2 cellular contexts compared by ENCODE assay signal in genomic region chr17:65219707-65220106, GRCh38.
TF ChIP-seq lines count a peak whose summit lies in the region.

No MANE protein-coding gene starts in this region.

TF ChIP-seq in HepG2, 621 proteins besides CTCF, POLR2A, EP300 and RAD21 (continues in another document):
- TF ChIP-seq, protein P1, sequence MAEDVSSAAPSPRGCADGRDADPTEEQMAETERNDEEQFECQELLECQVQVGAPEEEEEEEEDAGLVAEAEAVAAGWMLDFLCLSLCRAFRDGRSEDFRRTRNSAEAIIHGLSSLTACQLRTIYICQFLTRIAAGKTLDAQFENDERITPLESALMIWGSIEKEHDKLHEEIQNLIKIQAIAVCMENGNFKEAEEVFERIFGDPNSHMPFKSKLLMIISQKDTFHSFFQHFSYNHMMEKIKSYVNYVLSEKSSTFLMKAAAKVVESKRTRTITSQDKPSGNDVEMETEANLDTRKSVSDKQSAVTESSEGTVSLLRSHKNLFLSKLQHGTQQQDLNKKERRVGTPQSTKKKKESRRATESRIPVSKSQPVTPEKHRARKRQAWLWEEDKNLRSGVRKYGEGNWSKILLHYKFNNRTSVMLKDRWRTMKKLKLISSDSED (CRISPR knock-in tag; IDR thresholded peaks at IDR 0.05): no peak
- no peak for TF ChIP-seq ERF (CRISPR knock-in tag; IDR thresholded peaks at IDR 0.05)
- no peak for TF ChIP-seq PBX3 (CRISPR knock-in tag; IDR thresholded peaks at IDR 0.05; ENCODE audit: borderline replicate concordance)
- no peak for TF ChIP-seq SETDB1 (CRISPR knock-in tag; IDR thresholded peaks at IDR 0.05; ENCODE audit: borderline replicate concordance)
- no peak for TF ChIP-seq HNF4G (IDR thresholded peaks at IDR 0.05; ENCODE audit: borderline replicate concordance, low read depth, low read length)
- TF ChIP-seq HNF4G (CRISPR knock-in tag; IDR thresholded peaks at IDR 0.05; ENCODE audit: borderline replicate concordance, low read depth): no peak
- TF ChIP-seq FOXK2 (IDR thresholded peaks at IDR 0.05): peak; percentile 50; the same call in 1 of the 2 replicates
- TF ChIP-seq PPARG (CRISPR knock-in tag; conservative IDR thresholded peaks at IDR 0.05): no peak
- no peak for TF ChIP-seq ZNF709 (CRISPR knock-in tag; IDR thresholded peaks at IDR 0.05)
- peak; percentile 74 for TF ChIP-seq ZNF282 (IDR thresholded peaks at IDR 0.05; ENCODE audit: partially characterized antibody)
- no peak for TF ChIP-seq HDAC2 (CRISPR knock-in tag; IDR thresholded peaks at IDR 0.05)
- no peak for TF ChIP-seq ZBTB38 (CRISPR knock-in tag; IDR thresholded peaks at IDR 0.05)
- TF ChIP-seq SAFB2 (CRISPR knock-in tag; IDR thresholded peaks at IDR 0.05; ENCODE audit: borderline replicate concordance, low read depth): no peak
- TF ChIP-seq ZFX (CRISPR knock-in tag; IDR thresholded peaks at IDR 0.05; ENCODE audit: low read depth): no peak
- no peak for TF ChIP-seq NFYC (CRISPR knock-in tag; IDR thresholded peaks at IDR 0.05)
- TF ChIP-seq, protein P2, sequence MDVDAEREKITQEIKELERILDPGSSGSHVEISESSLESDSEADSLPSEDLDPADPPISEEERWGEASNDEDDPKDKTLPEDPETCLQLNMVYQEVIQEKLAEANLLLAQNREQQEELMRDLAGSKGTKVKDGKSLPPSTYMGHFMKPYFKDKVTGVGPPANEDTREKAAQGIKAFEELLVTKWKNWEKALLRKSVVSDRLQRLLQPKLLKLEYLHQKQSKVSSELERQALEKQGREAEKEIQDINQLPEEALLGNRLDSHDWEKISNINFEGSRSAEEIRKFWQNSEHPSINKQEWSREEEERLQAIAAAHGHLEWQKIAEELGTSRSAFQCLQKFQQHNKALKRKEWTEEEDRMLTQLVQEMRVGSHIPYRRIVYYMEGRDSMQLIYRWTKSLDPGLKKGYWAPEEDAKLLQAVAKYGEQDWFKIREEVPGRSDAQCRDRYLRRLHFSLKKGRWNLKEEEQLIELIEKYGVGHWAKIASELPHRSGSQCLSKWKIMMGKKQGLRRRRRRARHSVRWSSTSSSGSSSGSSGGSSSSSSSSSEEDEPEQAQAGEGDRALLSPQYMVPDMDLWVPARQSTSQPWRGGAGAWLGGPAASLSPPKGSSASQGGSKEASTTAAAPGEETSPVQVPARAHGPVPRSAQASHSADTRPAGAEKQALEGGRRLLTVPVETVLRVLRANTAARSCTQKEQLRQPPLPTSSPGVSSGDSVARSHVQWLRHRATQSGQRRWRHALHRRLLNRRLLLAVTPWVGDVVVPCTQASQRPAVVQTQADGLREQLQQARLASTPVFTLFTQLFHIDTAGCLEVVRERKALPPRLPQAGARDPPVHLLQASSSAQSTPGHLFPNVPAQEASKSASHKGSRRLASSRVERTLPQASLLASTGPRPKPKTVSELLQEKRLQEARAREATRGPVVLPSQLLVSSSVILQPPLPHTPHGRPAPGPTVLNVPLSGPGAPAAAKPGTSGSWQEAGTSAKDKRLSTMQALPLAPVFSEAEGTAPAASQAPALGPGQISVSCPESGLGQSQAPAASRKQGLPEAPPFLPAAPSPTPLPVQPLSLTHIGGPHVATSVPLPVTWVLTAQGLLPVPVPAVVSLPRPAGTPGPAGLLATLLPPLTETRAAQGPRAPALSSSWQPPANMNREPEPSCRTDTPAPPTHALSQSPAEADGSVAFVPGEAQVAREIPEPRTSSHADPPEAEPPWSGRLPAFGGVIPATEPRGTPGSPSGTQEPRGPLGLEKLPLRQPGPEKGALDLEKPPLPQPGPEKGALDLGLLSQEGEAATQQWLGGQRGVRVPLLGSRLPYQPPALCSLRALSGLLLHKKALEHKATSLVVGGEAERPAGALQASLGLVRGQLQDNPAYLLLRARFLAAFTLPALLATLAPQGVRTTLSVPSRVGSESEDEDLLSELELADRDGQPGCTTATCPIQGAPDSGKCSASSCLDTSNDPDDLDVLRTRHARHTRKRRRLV (CRISPR knock-in tag; IDR thresholded peaks at IDR 0.05): no peak
- TF ChIP-seq KAT7 (CRISPR knock-in tag; IDR thresholded peaks at IDR 0.05; ENCODE audit: borderline replicate concordance): no peak
- peak; percentile 93; the same call in 1 of the 2 replicates for TF ChIP-seq TRIM22 (IDR thresholded peaks at IDR 0.05)
- TF ChIP-seq IKZF1 (IDR thresholded peaks at IDR 0.05): 0 out of 2 replicates have a peak, but pooled peaks have one; percentile 88
- TF ChIP-seq ZNF570 (CRISPR knock-in tag; IDR thresholded peaks at IDR 0.05; ENCODE audit: borderline replicate concordance): no peak
- TF ChIP-seq FOXP1 (IDR thresholded peaks at IDR 0.05): peak; percentile 41; the same call in 1 of the 2 replicates
- no peak for TF ChIP-seq FOXP1 (CRISPR knock-in tag; IDR thresholded peaks at IDR 0.05)
- TF ChIP-seq PLRG1 (conservative IDR thresholded peaks at IDR 0.05): 0 out of 2 replicates have a peak, but pooled peaks have one; percentile 57
- TF ChIP-seq ZNF672 (CRISPR knock-in tag; IDR thresholded peaks at IDR 0.05): no peak
- no peak for TF ChIP-seq ATF7-NPFF (CRISPR knock-in tag; IDR thresholded peaks at IDR 0.05; ENCODE audit: low read depth)
- peak; percentile 41 for TF ChIP-seq PHB2 (IDR thresholded peaks at IDR 0.05; ENCODE audit: partially characterized antibody)
- no peak for TF ChIP-seq TAF1 (CRISPR knock-in tag; IDR thresholded peaks at IDR 0.05)
- peak; percentile 23; the same call in 1 of the 2 replicates for TF ChIP-seq LCORL (IDR thresholded peaks at IDR 0.05)
- no peak for TF ChIP-seq LCORL (CRISPR knock-in tag; IDR thresholded peaks at IDR 0.05)

TF ChIP-seq in H1, 55 proteins besides CTCF, POLR2A, EP300 and RAD21:
- TF ChIP-seq, protein P3, sequence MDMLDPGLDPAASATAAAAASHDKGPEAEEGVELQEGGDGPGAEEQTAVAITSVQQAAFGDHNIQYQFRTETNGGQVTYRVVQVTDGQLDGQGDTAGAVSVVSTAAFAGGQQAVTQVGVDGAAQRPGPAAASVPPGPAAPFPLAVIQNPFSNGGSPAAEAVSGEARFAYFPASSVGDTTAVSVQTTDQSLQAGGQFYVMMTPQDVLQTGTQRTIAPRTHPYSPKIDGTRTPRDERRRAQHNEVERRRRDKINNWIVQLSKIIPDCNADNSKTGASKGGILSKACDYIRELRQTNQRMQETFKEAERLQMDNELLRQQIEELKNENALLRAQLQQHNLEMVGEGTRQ (IDR thresholded peaks at IDR 0.05; ENCODE audit: low read length): no peak
- TF ChIP-seq RBBP5 (IDR thresholded peaks at IDR 0.05; ENCODE audit: borderline replicate concordance, low read depth, low read length) (no peak), RXRA (IDR thresholded peaks at IDR 0.05; ENCODE audit: insufficient read depth, low read depth, low read length) (no peak), RFX5 (IDR thresholded peaks at IDR 0.05; ENCODE audit: borderline replicate concordance, low read depth, low read length) (no peak), GTF2F1 (IDR thresholded peaks at IDR 0.05; ENCODE audit: borderline replicate concordance, low read depth, low read length) (no peak), MAFK (IDR thresholded peaks at IDR 0.05; ENCODE audit: low read depth, low read length) (no peak), EGR1 (IDR thresholded peaks at IDR 0.05; ENCODE audit: borderline replicate concordance, low read depth, low read length) (no peak)
